In the genomic region with DNA sequence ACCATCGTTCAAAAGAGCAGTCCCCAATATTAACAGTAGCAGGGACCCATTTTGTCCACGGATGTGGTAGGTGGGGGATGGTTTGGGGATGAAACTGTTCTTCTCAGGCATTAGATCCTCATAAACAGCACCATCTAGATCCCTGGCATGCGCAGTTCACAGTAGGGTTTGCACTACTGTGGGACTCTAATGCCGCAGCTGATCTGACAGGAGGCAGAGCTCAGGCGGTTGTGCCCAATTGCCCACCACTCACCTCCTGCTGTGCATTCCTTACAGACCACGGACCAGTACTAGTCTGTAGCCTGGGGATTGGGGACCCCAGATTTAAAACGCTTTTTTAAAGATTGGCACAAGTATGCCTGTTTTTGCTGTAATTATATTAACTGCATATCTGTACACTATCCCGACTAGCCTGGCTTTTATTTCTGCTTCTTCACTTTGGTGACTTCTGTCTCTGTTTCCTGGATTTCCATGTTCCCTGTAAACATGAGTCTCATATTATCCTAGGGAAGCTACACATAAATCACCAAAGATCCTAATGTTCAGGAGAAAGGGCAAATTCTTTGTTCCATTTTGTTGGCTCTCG, we compare ENCODE assay signal across 8 cellular contexts.
DNase-seq lines count a peak whose midpoint lies in the region; ATAC-seq and TF ChIP-seq lines count a peak whose summit lies in the region.

No MANE protein-coding gene starts in this region.

- H4K20me1 ChIP-seq in hepatocyte (ENCODE audit: insufficient read depth, poor library complexity, severe bottlenecking) = no peaks in the 10 kb centered on the region

- H3K4me1 ChIP-seq in hepatocyte (ENCODE audit: insufficient read depth) (peaks cover 35% of the 10 kb centered on the region), spleen (peaks cover 0 to 8% (median 2%) of the 10 kb centered on the region in 6 donors)

- peak overlapping the region; percentile 0 for H2AFZ ChIP-seq in hepatocyte

- WGBS in hepatocyte (ENCODE audit: low lambda C conversion rate, missing lambda C conversion rate) = 49% methylated on average over 9 of the region's 9 CpGs
- WGBS in spleen, 5 donors = 70 to 86% (median 81%) methylated on average over 9 of the region's 9 CpGs

- no peaks in the 10 kb centered on the region for H3K9me2 ChIP-seq in hepatocyte (replicated peaks; ENCODE audit: insufficient read depth)

- H3K79me2 ChIP-seq in hepatocyte = no peaks in the 10 kb centered on the region

- no peak overlapping the region for H3K4me3 Mint-ChIP-seq in T-helper 17 cell

- intact Hi-C loops in spleen (cut with DNase I; ENCODE audit: low total_unique reads) = no loop called here

- TF ChIP-seq POLR2A in spleen (IDR thresholded peaks at IDR 0.05) = no peak

- H3K4me3 ChIP-seq in WERI-Rb-1 (ENCODE audit: low read depth, low read length) (no peak overlapping the region), hepatocyte (no peak overlapping the region), spleen (no peak overlapping the region)

- ATAC-seq in GM21360 (IDR thresholded peaks at IDR 0.05; ENCODE audit: unreplicated experiment) (peak; percentile 12), HG03354 (IDR thresholded peaks at IDR 0.05; ENCODE audit: poor library complexity, severe bottlenecking, unreplicated experiment) (no peak), T-helper 17 cell (no peak)

- H3K27ac ChIP-seq in WERI-Rb-1 (no peak overlapping the region), hepatocyte (peak overlapping the region; percentile 97), spleen (peak overlapping the region in 1 of 8 donors; percentile 32)

- no peak overlapping the region for H3K27ac Mint-ChIP-seq in T-helper 17 cell

- H3K27me3 ChIP-seq in WERI-Rb-1 (ENCODE audit: insufficient read depth, low read depth, severe bottlenecking) = no peaks in the 10 kb centered on the region
- H3K27me3 ChIP-seq in hepatocyte = no peaks in the 10 kb centered on the region
- no peaks in the 10 kb centered on the region for H3K27me3 ChIP-seq in spleen (replicated peaks in 1 of 7)

- no peak for TF ChIP-seq CTCF in WERI-Rb-1 (IDR thresholded peaks at IDR 0.05; ENCODE audit: low read depth, low read length)
- TF ChIP-seq CTCF in hepatocyte (IDR thresholded peaks at IDR 0.05; ENCODE audit: poor library complexity) = no peak
- no peak for TF ChIP-seq CTCF in spleen (IDR thresholded peaks at IDR 0.05 in 8 of 11, conservative IDR thresholded peaks at IDR 0.05 in 3 of 11)

- no peaks in the 10 kb centered on the region for H3K36me3 ChIP-seq in WERI-Rb-1
- no peaks in the 10 kb centered on the region for H3K36me3 ChIP-seq in hepatocyte (replicated peaks; ENCODE audit: insufficient read depth, low read depth)
- no peaks in the 10 kb centered on the region for H3K36me3 ChIP-seq in spleen

- H3K4me2 ChIP-seq in hepatocyte = peak overlapping the region; percentile 54

- H3K9me3 ChIP-seq in WERI-Rb-1 (ENCODE audit: severe bottlenecking) = no peaks in the 10 kb centered on the region
- H3K9me3 ChIP-seq in hepatocyte (ENCODE audit: low read depth) = no peaks in the 10 kb centered on the region
- H3K9me3 ChIP-seq in spleen = no peaks in the 10 kb centered on the region
- H3K9me3 ChIP-seq in T-helper 17 cell (ENCODE audit: control insufficient read depth, low read length, poor library complexity, severe bottlenecking) = no peaks in the 10 kb centered on the region

- peaks cover 20% of the 10 kb centered on the region for H3K27me3 Mint-ChIP-seq in T-helper 17 cell

- DNase-seq in WERI-Rb-1 (peak; percentile 5), hepatocyte (ENCODE audit: low spot score) (no peak), spleen (peak; percentile 36), NCI-H2227 treated with DMSO at 0.1 percent for 48 hours (lab: John Stamatoyannopoulos, UW) (no peak), T-helper 17 cell (no peak)
- DNase-seq in stimulated activated CD8-positive, alpha-beta memory T cell treated with anti-CD3 and anti-CD28 coated beads, Interleukin-4, amount 100 ng/mL, for 48 hours = no peak

- H3K36me3 Mint-ChIP-seq in T-helper 17 cell (ENCODE audit: low read depth) = peaks cover 3% of the 10 kb centered on the region

- H3K4me1 Mint-ChIP-seq in T-helper 17 cell = peaks cover 2% of the 10 kb centered on the region

Comparison
In these comparisons a context has a peak if more than half of its experiments do, and no peak if none do; other contexts are left out.
1. DNase-seq: peak in WERI-Rb-1 (single experiment) and spleen (single experiment); none in hepatocyte (single experiment), stimulated activated CD8-positive, alpha-beta memory T cell treated with anti-CD3 and anti-CD28 coated beads, Interleukin-4, amount 100 ng/mL, for 48 hours (single experiment), NCI-H2227 treated with DMSO at 0.1 percent for 48 hours (single experiment) and T-helper 17 cell (0 of 3).